ENCODE assay signal across 1 cellular context in the genomic region with DNA sequence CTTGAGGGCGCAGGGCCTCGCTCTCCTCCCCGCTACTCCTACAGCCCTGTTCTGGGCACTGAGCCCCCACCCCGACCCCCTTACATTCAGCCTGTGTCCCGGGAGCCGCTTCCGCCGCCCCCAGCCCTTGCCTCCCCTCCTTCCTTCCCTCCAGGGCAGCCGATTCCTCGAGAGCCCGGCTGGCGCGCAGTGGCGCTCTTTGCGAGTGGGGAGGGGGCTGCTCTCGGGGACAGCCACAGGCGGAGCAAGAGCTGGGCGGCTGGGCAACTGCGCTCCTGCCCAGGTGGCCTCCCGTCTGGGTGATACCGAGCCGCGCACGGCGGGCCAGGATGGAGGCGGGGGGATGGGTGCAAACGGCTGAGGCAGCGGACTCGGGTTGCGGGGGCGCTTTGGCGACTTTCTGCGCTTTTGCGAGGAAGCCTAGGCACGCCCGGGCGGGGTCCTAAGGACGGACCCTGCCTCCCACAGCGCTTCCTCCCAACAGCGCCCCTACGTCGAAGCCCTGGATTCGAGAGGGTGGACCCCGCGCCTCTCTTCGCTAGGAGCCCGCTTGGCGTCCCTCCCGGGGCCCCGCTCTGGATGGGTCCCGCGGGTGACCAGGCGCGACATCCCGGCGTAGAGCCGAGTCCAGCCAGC.
TF ChIP-seq lines count a peak whose summit lies in the region.

No MANE protein-coding gene starts in this region.

TF ChIP-seq in HepG2, 621 proteins besides CTCF, POLR2A, EP300 and RAD21 (continued from another document and continues in another):
- TF ChIP-seq ARID4A (CRISPR knock-in tag; IDR thresholded peaks at IDR 0.05; ENCODE audit: borderline replicate concordance) (peak; percentile 50; the same call in 1 of the 2 replicates), HNRNPK (IDR thresholded peaks at IDR 0.05; ENCODE audit: low read depth, low read length, poor library complexity, severe bottlenecking) (no peak), SALL2 (CRISPR knock-in tag; IDR thresholded peaks at IDR 0.05) (peak; percentile 58; the same call in 1 of the 2 replicates), PAX8 (CRISPR knock-in tag; IDR thresholded peaks at IDR 0.05; ENCODE audit: borderline replicate concordance) (0 out of 2 replicates have a peak, but pooled peaks have one; percentile 21), ZNF674 (CRISPR knock-in tag; IDR thresholded peaks at IDR 0.05; ENCODE audit: low read depth) (0 out of 2 replicates have a peak, but pooled peaks have one; percentile 56), GLI4 (CRISPR knock-in tag; IDR thresholded peaks at IDR 0.05; ENCODE audit: borderline replicate concordance) (peak; percentile 87; the same call in 1 of the 2 replicates), HNRNPLL (IDR thresholded peaks at IDR 0.05; ENCODE audit: low read depth, low read length, poor library complexity, severe bottlenecking) (peak; percentile 39), ZEB1 (IDR thresholded peaks at IDR 0.05; ENCODE audit: insufficient replicate concordance, low read depth) (no peak), NFKB2 (CRISPR knock-in tag; IDR thresholded peaks at IDR 0.05; ENCODE audit: borderline replicate concordance) (peak; percentile 86; the same call in 1 of the 2 replicates), ZBTB10 (CRISPR knock-in tag; IDR thresholded peaks at IDR 0.05; ENCODE audit: borderline replicate concordance) (0 out of 2 replicates have a peak, but pooled peaks have one; percentile 27), ARID5B (CRISPR knock-in tag; IDR thresholded peaks at IDR 0.05) (0 out of 2 replicates have a peak, but pooled peaks have one; percentile 1), FOXJ3 (CRISPR knock-in tag; IDR thresholded peaks at IDR 0.05; ENCODE audit: borderline replicate concordance) (0 out of 2 replicates have a peak, but pooled peaks have one; percentile 27), NRL (CRISPR knock-in tag; IDR thresholded peaks at IDR 0.05; ENCODE audit: borderline replicate concordance) (peak; percentile 37; the same call in 1 of the 2 replicates), TERF1 (CRISPR knock-in tag; IDR thresholded peaks at IDR 0.05) (0 out of 2 replicates have a peak, but pooled peaks have one; percentile 24), AGO2 (optimal IDR thresholded peaks at IDR 0.05; ENCODE audit: low read depth, low read length) (peak; percentile 45), MED13 (CRISPR knock-in tag; IDR thresholded peaks at IDR 0.05) (peak; percentile 88), KLF11 (CRISPR knock-in tag; IDR thresholded peaks at IDR 0.05) (no peak; the same call in 1 of the 2 replicates), XRCC5 (optimal IDR thresholded peaks at IDR 0.05; ENCODE audit: low read length) (peak; percentile 18), ZNF883 (CRISPR knock-in tag; IDR thresholded peaks at IDR 0.05; ENCODE audit: not compliant biosample characterization) (peak; percentile 51), FIP1L1 (IDR thresholded peaks at IDR 0.05; ENCODE audit: borderline replicate concordance, insufficient read depth, low read depth, low read length) (no peak), MEIS1 (CRISPR knock-in tag; IDR thresholded peaks at IDR 0.05; ENCODE audit: borderline replicate concordance) (peak; percentile 52), NR2C2 (CRISPR knock-in tag; IDR thresholded peaks at IDR 0.05; ENCODE audit: borderline replicate concordance) (0 out of 2 replicates have a peak, but pooled peaks have one; percentile 14), CENPT (CRISPR knock-in tag; IDR thresholded peaks at IDR 0.05; ENCODE audit: low read depth) (0 out of 2 replicates have a peak, but pooled peaks have one; percentile 35), KAT2B (IDR thresholded peaks at IDR 0.05; ENCODE audit: borderline replicate concordance, low read depth, low read length) (no peak), HCFC1 (IDR thresholded peaks at IDR 0.05; ENCODE audit: low read depth, low read length) (no peak), ZNF687 (CRISPR knock-in tag; IDR thresholded peaks at IDR 0.05) (peak; percentile 54; the same call in 1 of the 2 replicates), FLYWCH1 (CRISPR knock-in tag; IDR thresholded peaks at IDR 0.05) (no peak), BCL3 (CRISPR knock-in tag; IDR thresholded peaks at IDR 0.05) (peak; percentile 45; the same call in 1 of the 2 replicates)
- TF ChIP-seq, protein P1, sequence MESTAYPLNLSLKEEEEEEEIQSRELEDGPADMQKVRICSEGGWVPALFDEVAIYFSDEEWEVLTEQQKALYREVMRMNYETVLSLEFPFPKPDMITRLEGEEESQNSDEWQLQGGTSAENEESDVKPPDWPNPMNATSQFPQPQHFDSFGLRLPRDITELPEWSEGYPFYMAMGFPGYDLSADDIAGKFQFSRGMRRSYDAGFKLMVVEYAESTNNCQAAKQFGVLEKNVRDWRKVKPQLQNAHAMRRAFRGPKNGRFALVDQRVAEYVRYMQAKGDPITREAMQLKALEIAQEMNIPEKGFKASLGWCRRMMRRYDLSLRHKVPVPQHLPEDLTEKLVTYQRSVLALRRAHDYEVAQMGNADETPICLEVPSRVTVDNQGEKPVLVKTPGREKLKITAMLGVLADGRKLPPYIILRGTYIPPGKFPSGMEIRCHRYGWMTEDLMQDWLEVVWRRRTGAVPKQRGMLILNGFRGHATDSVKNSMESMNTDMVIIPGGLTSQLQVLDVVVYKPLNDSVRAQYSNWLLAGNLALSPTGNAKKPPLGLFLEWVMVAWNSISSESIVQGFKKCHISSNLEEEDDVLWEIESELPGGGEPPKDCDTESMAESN (CRISPR knock-in tag; conservative IDR thresholded peaks at IDR 0.05), result peak; percentile 62; the same call in 1 of the 2 replicates
